In the genomic region with DNA sequence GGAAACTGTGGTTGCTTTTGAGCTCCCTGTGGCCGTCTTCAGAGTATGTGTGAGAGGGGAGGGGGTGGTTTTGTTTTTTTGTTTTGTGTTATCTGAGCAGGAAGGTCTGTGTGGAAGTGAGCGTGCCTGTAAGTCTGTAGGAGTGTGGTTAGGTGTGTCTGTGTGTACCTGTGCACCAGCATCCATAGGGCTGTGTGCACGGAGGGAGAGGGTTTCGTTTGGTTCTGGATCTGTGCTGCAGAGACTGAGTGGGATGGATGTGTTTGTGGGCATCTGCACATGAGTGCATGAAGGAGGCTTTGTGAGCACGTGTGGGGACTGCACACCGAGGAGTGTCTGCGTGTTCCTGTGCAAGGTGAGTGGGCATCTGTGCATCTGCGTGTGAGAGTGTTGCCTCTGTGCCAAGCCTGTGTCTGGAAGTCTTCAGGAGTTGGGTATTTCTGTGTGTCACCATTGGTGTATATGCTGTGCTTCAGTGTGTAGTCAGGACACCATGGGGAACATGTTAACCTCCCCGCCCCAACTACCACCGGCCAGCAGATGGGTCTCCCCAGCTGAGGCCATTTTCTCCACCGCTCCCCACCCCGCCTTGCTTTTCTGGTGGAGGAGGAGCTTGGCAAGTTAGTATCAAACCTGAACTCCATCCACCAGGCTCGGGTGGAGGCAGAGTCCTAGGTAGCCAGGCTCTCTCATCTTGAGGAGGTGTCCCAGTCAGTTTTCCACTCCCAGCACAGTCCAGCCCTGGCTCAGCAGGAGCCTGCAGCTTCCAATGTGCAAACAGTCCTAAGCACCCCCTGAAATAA, we compare ENCODE assay signal across 12 cellular contexts. TPM values are rescaled to one million over a fixed set of nuclear protein-coding genes. Genes with fewer than 3 reads are reported as not detected.
DNase-seq lines count a peak whose midpoint lies in the region; ATAC-seq and TF ChIP-seq lines count a peak whose summit lies in the region.
"Had no signal": no experiment of that assay in that cellular context is flagged by ENCODE, and none has a peak within 500 bp of the region (broad histone marks: within the 10 kb centered on the region; RNA-seq: fewer than 3 reads in every experiment).

No MANE protein-coding gene starts in this region.

- ATAC-seq in GM19395 (IDR thresholded peaks at IDR 0.05; ENCODE audit: unreplicated experiment) = no peak
- ATAC-seq: stimulated activated memory B cell treated with anti-CD40 and anti-IgM and Interleukin-4, amounts not matched to agents 10 μg/mL and 1 μg/mL and 100 μg/mL, for 72 hours had no signal

- peak overlapping the region; percentile 51 for H2AFZ ChIP-seq in parathyroid adenoma

- H3K27me3 Mint-ChIP-seq in Calu3 (ENCODE audit: unreplicated experiment) = peaks cover 88% of the 10 kb centered on the region
- peaks cover 35% of the 10 kb centered on the region for H3K27me3 Mint-ChIP-seq in endothelial cell (ENCODE audit: unreplicated experiment)

- H3K27me3 ChIP-seq in SJCRH30 (peaks cover 81% of the 10 kb centered on the region), parathyroid adenoma (ENCODE audit: control insufficient read depth, insufficient read depth, low read length) (peaks cover 9% of the 10 kb centered on the region)

- peak overlapping the region; percentile 72 for H3K4me2 ChIP-seq in parathyroid adenoma (ENCODE audit: low read length)

- H3K36me3 Mint-ChIP-seq in Calu3 (ENCODE audit: insufficient read depth, unreplicated experiment) = peaks cover 5% of the 10 kb centered on the region
- H3K36me3 Mint-ChIP-seq in endothelial cell (ENCODE audit: low read depth, unreplicated experiment) = peaks cover 13% of the 10 kb centered on the region
- H3K36me3 Mint-ChIP-seq: stimulated activated memory B cell treated with anti-CD40 and anti-IgM and Interleukin-4, amounts not matched to agents 10 μg/mL and 1 μg/mL and 100 μg/mL, for 72 hours had no signal

- H3K4me1 Mint-ChIP-seq in Calu3 (ENCODE audit: low read depth, unreplicated experiment) = peaks cover 24% of the 10 kb centered on the region
- peaks cover 28% of the 10 kb centered on the region for H3K4me1 Mint-ChIP-seq in endothelial cell (ENCODE audit: unreplicated experiment)

- H3K4me3 ChIP-seq in SJCRH30 (peak overlapping the region; percentile 53), parathyroid adenoma (ENCODE audit: low read depth, low read length) (peak overlapping the region; percentile 34)

- no peak overlapping the region for H3K27ac ChIP-seq in SJCRH30
- no peak overlapping the region for H3K27ac ChIP-seq in parathyroid adenoma
- H3K27ac ChIP-seq: cardiac muscle cell had no signal

- H3K4me3 Mint-ChIP-seq in Calu3 (ENCODE audit: low read depth, unreplicated experiment) (peak overlapping the region; percentile 47), endothelial cell (ENCODE audit: unreplicated experiment) (peak overlapping the region; percentile 85)

- H3K27ac Mint-ChIP-seq in Calu3 (ENCODE audit: unreplicated experiment) = no peak overlapping the region
- H3K27ac Mint-ChIP-seq in endothelial cell (ENCODE audit: unreplicated experiment) = peak overlapping the region; percentile 77
- H3K27ac Mint-ChIP-seq: stimulated activated memory B cell treated with anti-CD40 and anti-IgM and Interleukin-4, amounts not matched to agents 10 μg/mL and 1 μg/mL and 100 μg/mL, for 72 hours had no signal

- BruUV-seq in Calu3 (replicated peaks; lab: Mats Ljungman, UMichigan) = no TSS peak

- CTCF ChIA-PET in Calu3 (lab: Charles Lee) = interaction anchor here (1.5 kb wide), 1 partner anchor 29 kb away, joined by 6 read pairs; no protein-coding TSS in a partner anchor

- TF ChIP-seq CTCF in Calu3 (IDR thresholded peaks at IDR 0.05; ENCODE audit: unreplicated experiment) (no peak), endothelial cell (IDR thresholded peaks at IDR 0.05; ENCODE audit: unreplicated experiment) (no peak), parathyroid adenoma (IDR thresholded peaks at IDR 0.05) (no peak)

- 0 out of 2 replicates have a peak, but pooled peaks cover 4% of the 10 kb centered on the region for H3K4me1 ChIP-seq in SJCRH30
- peaks cover 3% of the 10 kb centered on the region for H3K4me1 ChIP-seq in parathyroid adenoma

- DNase-seq in Calu3 = no peak
- DNase-seq in SJCRH30 = no peak
- no peak for DNase-seq in endothelial cell (ENCODE audit: low spot score)
- DNase-seq in NCI-H1092 (lab: John Stamatoyannopoulos, UW) = no peak
- DNase-seq in mucosa of gallbladder (ENCODE audit: low spot score) = no peak
- DNase-seq: islet precursor cell, KG1, T1000 had no signal

- H3K9me3 Mint-ChIP-seq in Calu3 (ENCODE audit: low read depth, unreplicated experiment) (no peaks in the 10 kb centered on the region), endothelial cell (ENCODE audit: unreplicated experiment) (no peaks in the 10 kb centered on the region)
- H3K9me3 Mint-ChIP-seq: stimulated activated memory B cell treated with anti-CD40 and anti-IgM and Interleukin-4, amounts not matched to agents 10 μg/mL and 1 μg/mL and 100 μg/mL, for 72 hours had no signal

- H3K79me2 ChIP-seq in parathyroid adenoma = no peaks in the 10 kb centered on the region

- intact Hi-C loops in Calu3 (cut with micrococcal nuclease; ENCODE audit: unreplicated experiment) = no loop called here

- H3K36me3 ChIP-seq in SJCRH30 (no peaks in the 10 kb centered on the region), parathyroid adenoma (ENCODE audit: control insufficient read depth, insufficient read depth, low read length) (no peaks in the 10 kb centered on the region)
- H3K36me3 ChIP-seq: cardiac muscle cell had no signal

- H3K9ac ChIP-seq in parathyroid adenoma = no peak overlapping the region

- H3K9me3 ChIP-seq in SJCRH30 (replicated peaks) = no peaks in the 10 kb centered on the region
- no peaks in the 10 kb centered on the region for H3K9me3 ChIP-seq in parathyroid adenoma (ENCODE audit: control insufficient read depth, low read length)

RNA-seq across cellular contexts. Expression of a gene that starts 7.1 kb away (rescaled TPM):
- total RNA-seq in Calu3 (2022) = not detected in 2 replicates
- total RNA-seq in SJCRH30 (2014; rRNA removed; shearing (Covaris generic)) = not detected in 2 replicates
- total RNA-seq in endothelial cell (ENCODE audit: unreplicated experiment) = 31.0 TPM
- total RNA-seq in mucosa of gallbladder = not detected

Comparison
In these comparisons a context has a peak if more than half of its experiments do, and no peak if none do; other contexts are left out.
1. RNA of a gene that starts 7.1 kb away (total RNA-seq): 31.0 TPM in endothelial cell (single experiment); not detected in Calu3, not detected in SJCRH30 and not detected in mucosa of gallbladder (single experiment); every median in the first group is over 10 times any median in the second.